8 cellular contexts compared by ENCODE assay signal in the genomic region with DNA sequence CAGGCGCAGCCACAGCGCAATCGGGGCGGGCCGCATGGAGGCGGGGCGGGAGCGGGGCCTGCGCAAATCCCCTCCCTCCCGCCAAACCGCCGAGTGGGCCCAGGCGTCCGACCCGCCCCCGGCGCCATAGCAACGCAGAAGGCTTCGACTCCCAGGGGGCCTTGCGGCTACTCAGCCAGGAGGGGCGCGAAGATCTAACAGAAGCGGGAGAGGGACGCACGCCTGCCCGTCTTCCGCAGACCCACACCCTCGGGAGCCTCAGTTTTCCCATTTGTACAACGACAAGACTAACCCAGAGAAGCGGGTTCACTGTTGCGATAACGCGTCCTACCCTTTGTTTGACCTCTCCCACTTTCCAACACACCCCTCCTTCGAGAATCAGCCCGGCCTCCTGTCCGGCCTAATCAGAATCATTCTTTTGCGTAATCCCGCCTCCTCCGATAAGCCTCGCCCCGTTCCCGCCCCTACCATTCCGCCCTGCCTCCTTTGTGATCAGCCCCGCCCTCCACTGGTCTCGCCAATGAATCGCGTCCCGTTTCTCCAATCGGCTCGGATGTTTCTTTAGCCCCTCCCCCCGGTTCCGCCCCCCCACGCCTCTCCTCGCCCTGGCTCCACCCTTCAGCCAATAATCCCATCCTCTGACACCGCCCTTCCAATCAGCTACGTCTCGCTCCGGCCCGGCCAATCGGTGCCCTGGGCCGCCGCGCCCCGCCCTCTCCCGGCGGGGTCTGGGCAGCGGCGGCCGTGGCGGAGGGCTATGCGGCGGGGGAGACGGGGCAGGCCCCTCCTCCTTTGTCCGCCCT. TPM values are rescaled to one million over a fixed set of nuclear protein-coding genes. Genes with fewer than 3 reads are reported as not detected.
DNase-seq lines count a peak whose midpoint lies in the region; ATAC-seq and TF ChIP-seq lines count a peak whose summit lies in the region.

Gene PCSK4, minus strand, starts transcription at position 40 of the 803 bp plus-strand sequence. Its CDS starts 4 bp downstream, at position 36.

- peak within 1 kb of the TSS; percentile 39 for H3K27ac ChIP-seq in AG04450 (ENCODE audit: low read depth, low read length)

- H3K4me3 ChIP-seq in AG04450 (ENCODE audit: low read depth, low read length), result peak within 1 kb of the TSS; percentile 69

- CTCF ChIA-PET in AG04450 (lab: Charles Lee), result interaction anchor here (0.6 kb wide), 1 partner anchor 336 kb away, joined by 6 read pairs; no protein-coding TSS in a partner anchor

- ATAC-seq in GM19023 (IDR thresholded peaks at IDR 0.05; ENCODE audit: unreplicated experiment) (peak; percentile 78), HG03342 (IDR thresholded peaks at IDR 0.05; ENCODE audit: unreplicated experiment) (peak; percentile 75)

- H3K9me3 ChIP-seq in AG04450 (ENCODE audit: control insufficient read depth, insufficient read depth, low read length), result no peaks in the 10 kb centered on the region; the same call in 1 of the 2 replicates

- peaks cover 9% of the 10 kb centered on the region for H3K27me3 ChIP-seq in AG04450 (ENCODE audit: control insufficient read depth, insufficient read depth, low read length)

- DNase-seq in AG04450 (ENCODE audit: low read depth, low spot score), result peak; percentile 98
- DNase-seq in NCI-H446 (lab: John Stamatoyannopoulos, UW), result peak; percentile 99 to 100
- DNase-seq in activated CD4-positive, CD25-positive, alpha-beta regulatory T cell treated with anti-CD3 and anti-CD28 coated beads, Interleukin-2, amount 50 U/mL, for 72 hours, result peak; percentile 97
- peak; percentile 96 to 99 for DNase-seq in cerebellar nuclear complex (lab: John Stamatoyannopoulos, UW)
- peak; percentile 100 for DNase-seq in islet precursor cell
- peak; percentile 97 for DNase-seq in stimulated activated CD4-positive, alpha-beta T cell treated with anti-CD3 and anti-CD28 coated beads, Interleukin-12 subunit alpha, Interleukin-12 subunit beta, amount 100 ng/mL, for 4 hours

- no peak for TF ChIP-seq CTCF in AG04450 (IDR thresholded peaks at IDR 0.05; ENCODE audit: low read depth, low read length)

- POLR2A ChIA-PET in AG04450 (lab: Yijun Ruan, JAX), result interaction anchor here (0.6 to 1.4 kb wide), 7 partner anchors 10 to 406 kb away, joined by 3 to 8 read pairs (median 5); no protein-coding TSS in a partner anchor

RNA-seq across cellular contexts. Expression of gene PCSK4, which starts in this region (rescaled TPM):
- 0.40 TPM in 2 replicates for polyA plus RNA-seq in AG04450 (2011; rRNA removed)
- polyA minus RNA-seq in AG04450 (2011; rRNA and poly(A)+ RNA removed), result 0.48 and 0.55 TPM in 2 replicates

Comparison
In these comparisons a context has a peak if more than half of its experiments do, and no peak if none do; other contexts are left out.
1. Peak in every context shown above with its lines: DNase-seq, ATAC-seq, H3K4me3 ChIP-seq and H3K27ac ChIP-seq.
2. Peak in DNase-seq, H3K4me3 ChIP-seq and H3K27ac ChIP-seq in AG04450; RNA of the gene not detected or under 1 TPM.